7 cellular contexts compared by ENCODE assay signal in the genomic region with DNA sequence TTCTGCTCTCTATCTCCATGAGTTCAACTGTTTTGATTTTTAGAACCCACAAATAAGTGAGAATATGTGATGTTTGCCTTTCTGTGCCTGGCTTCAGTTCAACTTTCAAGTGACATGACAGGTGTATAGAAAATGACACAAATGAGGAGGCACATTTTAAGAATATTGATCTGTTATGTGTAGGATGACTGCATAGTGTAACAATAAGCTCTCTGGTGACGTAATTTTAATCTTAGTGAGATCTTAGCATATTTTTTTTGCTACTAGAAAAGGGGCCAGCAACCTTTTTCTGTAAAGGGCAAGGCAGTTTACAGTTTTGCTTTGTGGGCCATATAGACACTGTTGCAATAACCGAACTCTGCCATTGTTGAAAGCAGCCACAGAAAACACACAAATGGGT.
"Had no signal": no experiment of that assay in that cellular context is flagged by ENCODE, and none has a peak within 500 bp of the region (broad histone marks: within the 10 kb centered on the region; RNA-seq: fewer than 3 reads in every experiment).

No MANE protein-coding gene starts in this region.

- DNase-seq: IMR-90, KBM-7, KG1 had no signal

- H3K4me2 ChIP-seq: KMS-11 had no signal

- ATAC-seq: K562 had no signal

- H3K4me3 ChIP-seq: K562 had no signal

- H3K9ac ChIP-seq: KMS-11 had no signal

- FAIRE-seq: HTR-8/SVneo, K562 had no signal

- H3K27ac ChIP-seq: HL-60, KMS-11 had no signal
